ENCODE assay signal across 21 cellular contexts in genomic region chr18:55494441-55494840, GRCh38.
"Had no signal": no experiment of that assay in that cellular context is flagged by ENCODE, and none has a peak within 500 bp of the region (broad histone marks: within the 10 kb centered on the region; RNA-seq: fewer than 3 reads in every experiment).

No MANE protein-coding gene starts in this region.

- H3K9me3 Mint-ChIP-seq: naive B cell; nephron; stimulated activated naive B cell treated with anti-CD40 and anti-IgM and Interleukin-4, amounts not matched to agents 10 μg/mL and 1 μg/mL and 100 μg/mL, for 72 hours; stimulated activated naive CD8-positive, alpha-beta T cell treated with anti-CD3 and anti-CD28 coated beads, Interleukin-15, amount 100 ng/mL, for 72 hours had no signal

- H3K27me3 Mint-ChIP-seq: naive B cell; stimulated activated naive B cell treated with anti-CD40 and anti-IgM and Interleukin-4, amounts not matched to agents 10 μg/mL and 1 μg/mL and 100 μg/mL, for 72 hours had no signal

- H3K4me3 ChIP-seq: dorsolateral prefrontal cortex, heart left ventricle, lung, psoas muscle, right lobe of liver, thoracic aorta, transverse colon had no signal

- H3K27me3 ChIP-seq: dorsolateral prefrontal cortex, heart left ventricle, right lobe of liver, transverse colon had no signal

- H3K27ac Mint-ChIP-seq: nephron; stimulated activated naive B cell treated with anti-CD40 and anti-IgM and Interleukin-4, amounts not matched to agents 10 μg/mL and 1 μg/mL and 100 μg/mL, for 72 hours; stimulated activated naive CD8-positive, alpha-beta T cell treated with anti-CD3 and anti-CD28 coated beads, Interleukin-15, amount 100 ng/mL, for 72 hours had no signal

- H3K4me1 ChIP-seq: right lobe of liver had no signal

- ATAC-seq: heart left ventricle; left colon; left ventricle myocardium superior; psoas muscle; right lobe of liver; stimulated activated naive B cell treated with anti-CD40 and anti-IgM and Interleukin-4, amounts not matched to agents 10 μg/mL and 1 μg/mL and 100 μg/mL, for 72 hours; stimulated activated naive CD8-positive, alpha-beta T cell treated with anti-CD3 and anti-CD28 coated beads, Interleukin-15, amount 100 ng/mL, for 72 hours had no signal

- H3K4me3 Mint-ChIP-seq: naive B cell; nephron; stimulated activated naive B cell treated with anti-CD40 and anti-IgM and Interleukin-4, amounts not matched to agents 10 μg/mL and 1 μg/mL and 100 μg/mL, for 72 hours; stimulated activated naive CD8-positive, alpha-beta T cell treated with anti-CD3 and anti-CD28 coated beads, Interleukin-15, amount 100 ng/mL, for 72 hours had no signal

- H3K36me3 ChIP-seq: heart left ventricle, right lobe of liver, thoracic aorta, transverse colon had no signal

- DNase-seq: cortex of kidney; dorsolateral prefrontal cortex; effector CD8-positive, alpha-beta T cell; foreskin melanocyte; heart left ventricle; hippocampal formation; left colon; left ventricle myocardium superior; mesenchymal stem cell; naive B cell; psoas muscle; retina; right lobe of liver; stimulated activated CD4-positive, alpha-beta T cell treated with anti-CD3 and anti-CD28 coated beads, Interleukin-2, amount 100 ng/mL, for 24 hours; stimulated activated CD4-positive, alpha-beta T cell treated with anti-CD3 and anti-CD28 coated beads, Interleukin-4, amount 100 ng/mL, for 4 hours; stimulated activated naive B cell treated with anti-CD40 and anti-IgM and Interleukin-4, amounts not matched to agents 10 μg/mL and 1 μg/mL and 100 μg/mL, for 72 hours; stimulated activated naive CD8-positive, alpha-beta T cell treated with anti-CD3 and anti-CD28 coated beads, Interleukin-15, amount 100 ng/mL, for 72 hours; transverse colon had no signal

- H3K36me3 Mint-ChIP-seq: naive B cell; stimulated activated naive B cell treated with anti-CD40 and anti-IgM and Interleukin-4, amounts not matched to agents 10 μg/mL and 1 μg/mL and 100 μg/mL, for 72 hours had no signal

- H3K9me3 ChIP-seq: heart left ventricle, psoas muscle, right lobe of liver, thoracic aorta, transverse colon had no signal
